ENCODE assay signal across 1 cellular context in the genomic region with DNA sequence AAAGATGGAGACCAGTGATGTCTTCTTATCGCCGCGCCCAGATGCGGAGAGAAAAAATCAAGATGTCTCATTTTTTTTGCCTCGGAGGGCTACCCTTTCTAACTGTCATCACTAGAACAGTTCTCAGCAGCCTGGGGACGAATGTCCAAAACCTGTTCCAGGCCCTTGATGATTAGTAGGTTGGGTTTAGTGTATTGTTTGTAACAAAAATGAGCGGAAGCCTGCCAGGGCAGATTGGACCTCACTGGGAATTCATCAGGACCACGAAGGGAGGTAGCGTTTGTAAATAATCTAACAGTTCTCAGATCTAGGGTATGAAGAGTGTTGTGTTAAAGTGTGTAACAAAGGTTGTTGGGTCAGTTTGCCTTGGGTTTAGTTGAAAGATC.
TF ChIP-seq lines count a peak whose summit lies in the region.

No MANE protein-coding gene starts in this region.

TF ChIP-seq in K562, 482 proteins besides CTCF, POLR2A, EP300 and RAD21 (continued from another document and continues in another):
- TF ChIP-seq, protein P1, sequence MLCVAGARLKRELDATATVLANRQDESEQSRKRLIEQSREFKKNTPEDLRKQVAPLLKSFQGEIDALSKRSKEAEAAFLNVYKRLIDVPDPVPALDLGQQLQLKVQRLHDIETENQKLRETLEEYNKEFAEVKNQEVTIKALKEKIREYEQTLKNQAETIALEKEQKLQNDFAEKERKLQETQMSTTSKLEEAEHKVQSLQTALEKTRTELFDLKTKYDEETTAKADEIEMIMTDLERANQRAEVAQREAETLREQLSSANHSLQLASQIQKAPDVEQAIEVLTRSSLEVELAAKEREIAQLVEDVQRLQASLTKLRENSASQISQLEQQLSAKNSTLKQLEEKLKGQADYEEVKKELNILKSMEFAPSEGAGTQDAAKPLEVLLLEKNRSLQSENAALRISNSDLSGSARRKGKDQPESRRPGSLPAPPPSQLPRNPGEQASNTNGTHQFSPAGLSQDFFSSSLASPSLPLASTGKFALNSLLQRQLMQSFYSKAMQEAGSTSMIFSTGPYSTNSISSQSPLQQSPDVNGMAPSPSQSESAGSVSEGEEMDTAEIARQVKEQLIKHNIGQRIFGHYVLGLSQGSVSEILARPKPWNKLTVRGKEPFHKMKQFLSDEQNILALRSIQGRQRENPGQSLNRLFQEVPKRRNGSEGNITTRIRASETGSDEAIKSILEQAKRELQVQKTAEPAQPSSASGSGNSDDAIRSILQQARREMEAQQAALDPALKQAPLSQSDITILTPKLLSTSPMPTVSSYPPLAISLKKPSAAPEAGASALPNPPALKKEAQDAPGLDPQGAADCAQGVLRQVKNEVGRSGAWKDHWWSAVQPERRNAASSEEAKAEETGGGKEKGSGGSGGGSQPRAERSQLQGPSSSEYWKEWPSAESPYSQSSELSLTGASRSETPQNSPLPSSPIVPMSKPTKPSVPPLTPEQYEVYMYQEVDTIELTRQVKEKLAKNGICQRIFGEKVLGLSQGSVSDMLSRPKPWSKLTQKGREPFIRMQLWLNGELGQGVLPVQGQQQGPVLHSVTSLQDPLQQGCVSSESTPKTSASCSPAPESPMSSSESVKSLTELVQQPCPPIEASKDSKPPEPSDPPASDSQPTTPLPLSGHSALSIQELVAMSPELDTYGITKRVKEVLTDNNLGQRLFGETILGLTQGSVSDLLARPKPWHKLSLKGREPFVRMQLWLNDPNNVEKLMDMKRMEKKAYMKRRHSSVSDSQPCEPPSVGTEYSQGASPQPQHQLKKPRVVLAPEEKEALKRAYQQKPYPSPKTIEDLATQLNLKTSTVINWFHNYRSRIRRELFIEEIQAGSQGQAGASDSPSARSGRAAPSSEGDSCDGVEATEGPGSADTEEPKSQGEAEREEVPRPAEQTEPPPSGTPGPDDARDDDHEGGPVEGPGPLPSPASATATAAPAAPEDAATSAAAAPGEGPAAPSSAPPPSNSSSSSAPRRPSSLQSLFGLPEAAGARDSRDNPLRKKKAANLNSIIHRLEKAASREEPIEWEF (CRISPR knock-in tag; IDR thresholded peaks at IDR 0.05): no peak
- TF ChIP-seq CBFA2T2 (conservative IDR thresholded peaks at IDR 0.05) (no peak; the same call in none of the 2 replicates), MXI1 (IDR thresholded peaks at IDR 0.05; ENCODE audit: low read depth, low read length) (no peak), ZNF778 (CRISPR knock-in tag; IDR thresholded peaks at IDR 0.05) (no peak), TAF15 (IDR thresholded peaks at IDR 0.05; ENCODE audit: low read depth, low read length) (no peak), FOXP1 (CRISPR knock-in tag; IDR thresholded peaks at IDR 0.05) (no peak), RB1 (IDR thresholded peaks at IDR 0.05; ENCODE audit: low read depth) (no peak), ZNF589 (CRISPR knock-in tag; IDR thresholded peaks at IDR 0.05; ENCODE audit: low read depth) (0 out of 2 replicates have a peak, but pooled peaks have one; percentile 85), ZNF311 (CRISPR knock-in tag; IDR thresholded peaks at IDR 0.05) (no peak), RCOR1 (IDR thresholded peaks at IDR 0.05; ENCODE audit: borderline replicate concordance in 1 of 2, low read depth in 2 of 2, low read length in 2 of 2) (peak in 1 of 2 experiments; percentile 98), ZNF12 (CRISPR knock-in tag; IDR thresholded peaks at IDR 0.05) (no peak), ZNF707 (CRISPR knock-in tag; conservative IDR thresholded peaks at IDR 0.05) (no peak), STAG1 (CRISPR knock-in tag; IDR thresholded peaks at IDR 0.05; ENCODE audit: borderline replicate concordance) (no peak), GATAD2A (IDR thresholded peaks at IDR 0.05) (no peak)
- TF ChIP-seq, protein P2, sequence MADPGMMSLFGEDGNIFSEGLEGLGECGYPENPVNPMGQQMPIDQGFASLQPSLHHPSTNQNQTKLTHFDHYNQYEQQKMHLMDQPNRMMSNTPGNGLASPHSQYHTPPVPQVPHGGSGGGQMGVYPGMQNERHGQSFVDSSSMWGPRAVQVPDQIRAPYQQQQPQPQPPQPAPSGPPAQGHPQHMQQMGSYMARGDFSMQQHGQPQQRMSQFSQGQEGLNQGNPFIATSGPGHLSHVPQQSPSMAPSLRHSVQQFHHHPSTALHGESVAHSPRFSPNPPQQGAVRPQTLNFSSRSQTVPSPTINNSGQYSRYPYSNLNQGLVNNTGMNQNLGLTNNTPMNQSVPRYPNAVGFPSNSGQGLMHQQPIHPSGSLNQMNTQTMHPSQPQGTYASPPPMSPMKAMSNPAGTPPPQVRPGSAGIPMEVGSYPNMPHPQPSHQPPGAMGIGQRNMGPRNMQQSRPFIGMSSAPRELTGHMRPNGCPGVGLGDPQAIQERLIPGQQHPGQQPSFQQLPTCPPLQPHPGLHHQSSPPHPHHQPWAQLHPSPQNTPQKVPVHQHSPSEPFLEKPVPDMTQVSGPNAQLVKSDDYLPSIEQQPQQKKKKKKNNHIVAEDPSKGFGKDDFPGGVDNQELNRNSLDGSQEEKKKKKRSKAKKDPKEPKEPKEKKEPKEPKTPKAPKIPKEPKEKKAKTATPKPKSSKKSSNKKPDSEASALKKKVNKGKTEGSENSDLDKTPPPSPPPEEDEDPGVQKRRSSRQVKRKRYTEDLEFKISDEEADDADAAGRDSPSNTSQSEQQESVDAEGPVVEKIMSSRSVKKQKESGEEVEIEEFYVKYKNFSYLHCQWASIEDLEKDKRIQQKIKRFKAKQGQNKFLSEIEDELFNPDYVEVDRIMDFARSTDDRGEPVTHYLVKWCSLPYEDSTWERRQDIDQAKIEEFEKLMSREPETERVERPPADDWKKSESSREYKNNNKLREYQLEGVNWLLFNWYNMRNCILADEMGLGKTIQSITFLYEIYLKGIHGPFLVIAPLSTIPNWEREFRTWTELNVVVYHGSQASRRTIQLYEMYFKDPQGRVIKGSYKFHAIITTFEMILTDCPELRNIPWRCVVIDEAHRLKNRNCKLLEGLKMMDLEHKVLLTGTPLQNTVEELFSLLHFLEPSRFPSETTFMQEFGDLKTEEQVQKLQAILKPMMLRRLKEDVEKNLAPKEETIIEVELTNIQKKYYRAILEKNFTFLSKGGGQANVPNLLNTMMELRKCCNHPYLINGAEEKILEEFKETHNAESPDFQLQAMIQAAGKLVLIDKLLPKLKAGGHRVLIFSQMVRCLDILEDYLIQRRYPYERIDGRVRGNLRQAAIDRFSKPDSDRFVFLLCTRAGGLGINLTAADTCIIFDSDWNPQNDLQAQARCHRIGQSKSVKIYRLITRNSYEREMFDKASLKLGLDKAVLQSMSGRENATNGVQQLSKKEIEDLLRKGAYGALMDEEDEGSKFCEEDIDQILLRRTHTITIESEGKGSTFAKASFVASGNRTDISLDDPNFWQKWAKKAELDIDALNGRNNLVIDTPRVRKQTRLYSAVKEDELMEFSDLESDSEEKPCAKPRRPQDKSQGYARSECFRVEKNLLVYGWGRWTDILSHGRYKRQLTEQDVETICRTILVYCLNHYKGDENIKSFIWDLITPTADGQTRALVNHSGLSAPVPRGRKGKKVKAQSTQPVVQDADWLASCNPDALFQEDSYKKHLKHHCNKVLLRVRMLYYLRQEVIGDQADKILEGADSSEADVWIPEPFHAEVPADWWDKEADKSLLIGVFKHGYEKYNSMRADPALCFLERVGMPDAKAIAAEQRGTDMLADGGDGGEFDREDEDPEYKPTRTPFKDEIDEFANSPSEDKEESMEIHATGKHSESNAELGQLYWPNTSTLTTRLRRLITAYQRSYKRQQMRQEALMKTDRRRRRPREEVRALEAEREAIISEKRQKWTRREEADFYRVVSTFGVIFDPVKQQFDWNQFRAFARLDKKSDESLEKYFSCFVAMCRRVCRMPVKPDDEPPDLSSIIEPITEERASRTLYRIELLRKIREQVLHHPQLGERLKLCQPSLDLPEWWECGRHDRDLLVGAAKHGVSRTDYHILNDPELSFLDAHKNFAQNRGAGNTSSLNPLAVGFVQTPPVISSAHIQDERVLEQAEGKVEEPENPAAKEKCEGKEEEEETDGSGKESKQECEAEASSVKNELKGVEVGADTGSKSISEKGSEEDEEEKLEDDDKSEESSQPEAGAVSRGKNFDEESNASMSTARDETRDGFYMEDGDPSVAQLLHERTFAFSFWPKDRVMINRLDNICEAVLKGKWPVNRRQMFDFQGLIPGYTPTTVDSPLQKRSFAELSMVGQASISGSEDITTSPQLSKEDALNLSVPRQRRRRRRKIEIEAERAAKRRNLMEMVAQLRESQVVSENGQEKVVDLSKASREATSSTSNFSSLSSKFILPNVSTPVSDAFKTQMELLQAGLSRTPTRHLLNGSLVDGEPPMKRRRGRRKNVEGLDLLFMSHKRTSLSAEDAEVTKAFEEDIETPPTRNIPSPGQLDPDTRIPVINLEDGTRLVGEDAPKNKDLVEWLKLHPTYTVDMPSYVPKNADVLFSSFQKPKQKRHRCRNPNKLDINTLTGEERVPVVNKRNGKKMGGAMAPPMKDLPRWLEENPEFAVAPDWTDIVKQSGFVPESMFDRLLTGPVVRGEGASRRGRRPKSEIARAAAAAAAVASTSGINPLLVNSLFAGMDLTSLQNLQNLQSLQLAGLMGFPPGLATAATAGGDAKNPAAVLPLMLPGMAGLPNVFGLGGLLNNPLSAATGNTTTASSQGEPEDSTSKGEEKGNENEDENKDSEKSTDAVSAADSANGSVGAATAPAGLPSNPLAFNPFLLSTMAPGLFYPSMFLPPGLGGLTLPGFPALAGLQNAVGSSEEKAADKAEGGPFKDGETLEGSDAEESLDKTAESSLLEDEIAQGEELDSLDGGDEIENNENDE (IDR thresholded peaks at IDR 0.05; ENCODE audit: low read depth, low read length): no peak
- TF ChIP-seq, protein P3, sequence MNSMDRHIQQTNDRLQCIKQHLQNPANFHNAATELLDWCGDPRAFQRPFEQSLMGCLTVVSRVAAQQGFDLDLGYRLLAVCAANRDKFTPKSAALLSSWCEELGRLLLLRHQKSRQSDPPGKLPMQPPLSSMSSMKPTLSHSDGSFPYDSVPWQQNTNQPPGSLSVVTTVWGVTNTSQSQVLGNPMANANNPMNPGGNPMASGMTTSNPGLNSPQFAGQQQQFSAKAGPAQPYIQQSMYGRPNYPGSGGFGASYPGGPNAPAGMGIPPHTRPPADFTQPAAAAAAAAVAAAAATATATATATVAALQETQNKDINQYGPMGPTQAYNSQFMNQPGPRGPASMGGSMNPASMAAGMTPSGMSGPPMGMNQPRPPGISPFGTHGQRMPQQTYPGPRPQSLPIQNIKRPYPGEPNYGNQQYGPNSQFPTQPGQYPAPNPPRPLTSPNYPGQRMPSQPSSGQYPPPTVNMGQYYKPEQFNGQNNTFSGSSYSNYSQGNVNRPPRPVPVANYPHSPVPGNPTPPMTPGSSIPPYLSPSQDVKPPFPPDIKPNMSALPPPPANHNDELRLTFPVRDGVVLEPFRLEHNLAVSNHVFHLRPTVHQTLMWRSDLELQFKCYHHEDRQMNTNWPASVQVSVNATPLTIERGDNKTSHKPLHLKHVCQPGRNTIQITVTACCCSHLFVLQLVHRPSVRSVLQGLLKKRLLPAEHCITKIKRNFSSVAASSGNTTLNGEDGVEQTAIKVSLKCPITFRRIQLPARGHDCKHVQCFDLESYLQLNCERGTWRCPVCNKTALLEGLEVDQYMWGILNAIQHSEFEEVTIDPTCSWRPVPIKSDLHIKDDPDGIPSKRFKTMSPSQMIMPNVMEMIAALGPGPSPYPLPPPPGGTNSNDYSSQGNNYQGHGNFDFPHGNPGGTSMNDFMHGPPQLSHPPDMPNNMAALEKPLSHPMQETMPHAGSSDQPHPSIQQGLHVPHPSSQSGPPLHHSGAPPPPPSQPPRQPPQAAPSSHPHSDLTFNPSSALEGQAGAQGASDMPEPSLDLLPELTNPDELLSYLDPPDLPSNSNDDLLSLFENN (IDR thresholded peaks at IDR 0.05; ENCODE audit: low read depth in 2 of 2, low read length in 2 of 2): peak in 1 of 2 experiments; percentile 75; a peak in 1 of 4 replicates
- TF ChIP-seq, protein P4, sequence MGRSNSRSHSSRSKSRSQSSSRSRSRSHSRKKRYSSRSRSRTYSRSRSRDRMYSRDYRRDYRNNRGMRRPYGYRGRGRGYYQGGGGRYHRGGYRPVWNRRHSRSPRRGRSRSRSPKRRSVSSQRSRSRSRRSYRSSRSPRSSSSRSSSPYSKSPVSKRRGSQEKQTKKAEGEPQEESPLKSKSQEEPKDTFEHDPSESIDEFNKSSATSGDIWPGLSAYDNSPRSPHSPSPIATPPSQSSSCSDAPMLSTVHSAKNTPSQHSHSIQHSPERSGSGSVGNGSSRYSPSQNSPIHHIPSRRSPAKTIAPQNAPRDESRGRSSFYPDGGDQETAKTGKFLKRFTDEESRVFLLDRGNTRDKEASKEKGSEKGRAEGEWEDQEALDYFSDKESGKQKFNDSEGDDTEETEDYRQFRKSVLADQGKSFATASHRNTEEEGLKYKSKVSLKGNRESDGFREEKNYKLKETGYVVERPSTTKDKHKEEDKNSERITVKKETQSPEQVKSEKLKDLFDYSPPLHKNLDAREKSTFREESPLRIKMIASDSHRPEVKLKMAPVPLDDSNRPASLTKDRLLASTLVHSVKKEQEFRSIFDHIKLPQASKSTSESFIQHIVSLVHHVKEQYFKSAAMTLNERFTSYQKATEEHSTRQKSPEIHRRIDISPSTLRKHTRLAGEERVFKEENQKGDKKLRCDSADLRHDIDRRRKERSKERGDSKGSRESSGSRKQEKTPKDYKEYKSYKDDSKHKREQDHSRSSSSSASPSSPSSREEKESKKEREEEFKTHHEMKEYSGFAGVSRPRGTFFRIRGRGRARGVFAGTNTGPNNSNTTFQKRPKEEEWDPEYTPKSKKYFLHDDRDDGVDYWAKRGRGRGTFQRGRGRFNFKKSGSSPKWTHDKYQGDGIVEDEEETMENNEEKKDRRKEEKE (IDR thresholded peaks at IDR 0.05; ENCODE audit: borderline replicate concordance in 1 of 2, control insufficient read depth in 1 of 2, low read depth in 2 of 2, low read length in 1 of 2): no peak
- TF ChIP-seq, protein P5, sequence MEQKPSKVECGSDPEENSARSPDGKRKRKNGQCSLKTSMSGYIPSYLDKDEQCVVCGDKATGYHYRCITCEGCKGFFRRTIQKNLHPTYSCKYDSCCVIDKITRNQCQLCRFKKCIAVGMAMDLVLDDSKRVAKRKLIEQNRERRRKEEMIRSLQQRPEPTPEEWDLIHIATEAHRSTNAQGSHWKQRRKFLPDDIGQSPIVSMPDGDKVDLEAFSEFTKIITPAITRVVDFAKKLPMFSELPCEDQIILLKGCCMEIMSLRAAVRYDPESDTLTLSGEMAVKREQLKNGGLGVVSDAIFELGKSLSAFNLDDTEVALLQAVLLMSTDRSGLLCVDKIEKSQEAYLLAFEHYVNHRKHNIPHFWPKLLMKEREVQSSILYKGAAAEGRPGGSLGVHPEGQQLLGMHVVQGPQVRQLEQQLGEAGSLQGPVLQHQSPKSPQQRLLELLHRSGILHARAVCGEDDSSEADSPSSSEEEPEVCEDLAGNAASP (IDR thresholded peaks at IDR 0.05): no peak
- TF ChIP-seq, protein P6, sequence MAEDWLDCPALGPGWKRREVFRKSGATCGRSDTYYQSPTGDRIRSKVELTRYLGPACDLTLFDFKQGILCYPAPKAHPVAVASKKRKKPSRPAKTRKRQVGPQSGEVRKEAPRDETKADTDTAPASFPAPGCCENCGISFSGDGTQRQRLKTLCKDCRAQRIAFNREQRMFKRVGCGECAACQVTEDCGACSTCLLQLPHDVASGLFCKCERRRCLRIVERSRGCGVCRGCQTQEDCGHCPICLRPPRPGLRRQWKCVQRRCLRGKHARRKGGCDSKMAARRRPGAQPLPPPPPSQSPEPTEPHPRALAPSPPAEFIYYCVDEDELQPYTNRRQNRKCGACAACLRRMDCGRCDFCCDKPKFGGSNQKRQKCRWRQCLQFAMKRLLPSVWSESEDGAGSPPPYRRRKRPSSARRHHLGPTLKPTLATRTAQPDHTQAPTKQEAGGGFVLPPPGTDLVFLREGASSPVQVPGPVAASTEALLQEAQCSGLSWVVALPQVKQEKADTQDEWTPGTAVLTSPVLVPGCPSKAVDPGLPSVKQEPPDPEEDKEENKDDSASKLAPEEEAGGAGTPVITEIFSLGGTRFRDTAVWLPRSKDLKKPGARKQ (CRISPR knock-in tag; IDR thresholded peaks at IDR 0.05): no peak
